ENCODE assay signal across 26 cellular contexts in the genomic region with DNA sequence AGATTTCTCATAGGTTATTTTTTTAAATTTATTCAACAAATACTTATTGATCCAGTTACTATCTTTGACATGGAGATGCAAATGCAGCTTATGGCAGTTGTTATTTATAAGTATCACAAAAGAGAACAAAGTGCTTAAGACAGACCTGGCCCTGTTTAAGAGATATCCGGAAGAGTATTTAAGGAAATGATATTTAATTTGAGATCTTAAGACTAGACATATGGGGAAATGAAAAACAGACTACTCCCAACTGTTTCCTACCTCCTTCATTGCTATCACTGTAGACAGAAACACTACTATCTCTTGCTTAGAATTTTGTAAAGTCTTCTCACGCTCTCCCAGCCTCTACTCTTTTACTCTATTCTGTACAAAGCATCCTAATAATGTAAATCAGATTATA. TPM values are rescaled to one million over a fixed set of nuclear protein-coding genes. Genes with fewer than 3 reads are reported as not detected.
DNase-seq lines count a peak whose midpoint lies in the region; ATAC-seq, FAIRE-seq and TF ChIP-seq lines count a peak whose summit lies in the region.
"Had no signal": no experiment of that assay in that cellular context is flagged by ENCODE, and none has a peak within 500 bp of the region (broad histone marks: within the 10 kb centered on the region; RNA-seq: fewer than 3 reads in every experiment).

No MANE protein-coding gene starts in this region.

- H3K9me3 ChIP-seq in CD4-positive, CD25-positive, alpha-beta regulatory T cell (ENCODE audit: control insufficient read depth in 2 of 2, low read length in 2 of 2), result no peaks in the 10 kb centered on the region
- no peaks in the 10 kb centered on the region for H3K9me3 ChIP-seq in T-helper 17 cell (ENCODE audit: control insufficient read depth, low read length, poor library complexity, severe bottlenecking)
- H3K9me3 ChIP-seq: esophagus muscularis mucosa, SK-N-SH had no signal

- peaks cover 18% of the 10 kb centered on the region for H3K36me3 Mint-ChIP-seq in CD4-positive, CD25-positive, alpha-beta regulatory T cell
- H3K36me3 Mint-ChIP-seq in T-helper 17 cell (ENCODE audit: low read depth) (peaks cover 6% of the 10 kb centered on the region), naive B cell (peaks cover 7 to 15% of the 10 kb centered on the region in 2 donors)

- intact Hi-C loops in head of caudate nucleus (cut with DNase I), result no loop called here

- H3K4me1 ChIP-seq in CD4-positive, CD25-positive, alpha-beta regulatory T cell (ENCODE audit: control insufficient read depth, insufficient read depth, low read length, poor library complexity, severe bottlenecking), result peaks cover 4% of the 10 kb centered on the region

- ATAC-seq in CD4-positive, CD25-positive, alpha-beta regulatory T cell (ENCODE audit: low read depth in 2 of 2), result no peak
- ATAC-seq in GM18868 (IDR thresholded peaks at IDR 0.05; ENCODE audit: unreplicated experiment) (peak; percentile 34), T-helper 17 cell (no peak), naive B cell (ENCODE audit: low read depth in 2 of 2) (peak; percentile 91 to 94), GM18870 (IDR thresholded peaks at IDR 0.05; ENCODE audit: unreplicated experiment) (no peak)
- ATAC-seq: left ventricle myocardium superior had no signal

- no peak for TF ChIP-seq POLR2A in GM12892 (IDR thresholded peaks at IDR 0.05; ENCODE audit: low read depth, low read length)

- H3K4me3 ChIP-seq in CD4-positive, CD25-positive, alpha-beta regulatory T cell (ENCODE audit: low read depth, low read length), result no peak overlapping the region
- H3K4me3 ChIP-seq: esophagus muscularis mucosa had no signal

- peaks cover 26% of the 10 kb centered on the region for H3K36me3 ChIP-seq in CD4-positive, CD25-positive, alpha-beta regulatory T cell (ENCODE audit: control insufficient read depth, insufficient read depth, low read length)

- DNase-seq in CD4-positive, CD25-positive, alpha-beta regulatory T cell, result no peak
- DNase-seq in T-helper 17 cell, result no peak
- DNase-seq in naive B cell, result peak; percentile 22
- DNase-seq in RKO (ENCODE audit: low spot score), result no peak
- DNase-seq in head of caudate nucleus, result no peak
- no peak for DNase-seq in GM12892 (ENCODE audit: insufficient read length)
- DNase-seq: activated CD4-positive, alpha-beta T cell treated with anti-CD3 and anti-CD28 coated beads, Interleukin-2, amount 50 U/mL, for 4 hours; activated CD4-positive, CD25-positive, alpha-beta regulatory T cell; activated CD8-positive, alpha-beta memory T cell treated with anti-CD3 and anti-CD28 coated beads, Interleukin-2, amount 50 U/mL, for 4 hours; activated effector memory CD4-positive, alpha-beta T cell treated with Interleukin-2 at 50 U/mL for 16 hours; CD8-positive, alpha-beta memory T cell; foreskin melanocyte; left ventricle myocardium superior; NCI-H1048; NCI-H187; NCI-H2171 treated with DMSO at 0.1 percent for 48 hours; NCI-H524 treated with DMSO at 0.1 percent for 48 hours; SK-N-SH; trophoblast cell had no signal

- H3K27me3 ChIP-seq in CD4-positive, CD25-positive, alpha-beta regulatory T cell (ENCODE audit: control insufficient read depth, insufficient read depth, low read length), result no peaks in the 10 kb centered on the region
- H3K27me3 ChIP-seq: esophagus muscularis mucosa had no signal

- H3K27ac ChIP-seq in CD4-positive, CD25-positive, alpha-beta regulatory T cell (ENCODE audit: insufficient read depth, low read length, poor library complexity, severe bottlenecking), result no peak overlapping the region
- H3K27ac ChIP-seq: esophagus muscularis mucosa had no signal

- peak overlapping the region in 1 of 4 donors; percentile 76 for H3K4me3 Mint-ChIP-seq in CD4-positive, CD25-positive, alpha-beta regulatory T cell
- H3K4me3 Mint-ChIP-seq in T-helper 17 cell (no peak overlapping the region), naive B cell (peak overlapping the region; percentile 2 to 84 (median 56))
- H3K4me3 Mint-ChIP-seq: brain; CD8-positive, alpha-beta memory T cell; T-helper 2 cell treated with Interferon-gamma antibody and Interleukin-4, amounts not matched to agents 5 μg/mL and 100 μg/mL, for 36 hours had no signal

- H3K4me1 Mint-ChIP-seq in CD4-positive, CD25-positive, alpha-beta regulatory T cell, result peaks cover 35 to 41% (median 37%) of the 10 kb centered on the region in 4 donors
- H3K4me1 Mint-ChIP-seq in T-helper 17 cell (peaks cover 33% of the 10 kb centered on the region), naive B cell (peaks cover 29 to 41% (median 37%) of the 10 kb centered on the region in 3 donors)

- H3K27me3 Mint-ChIP-seq in CD4-positive, CD25-positive, alpha-beta regulatory T cell, result no peaks in the 10 kb centered on the region
- no peaks in the 10 kb centered on the region for H3K27me3 Mint-ChIP-seq in T-helper 17 cell
- H3K27me3 Mint-ChIP-seq in naive B cell, result no peaks in the 10 kb centered on the region
- H3K27me3 Mint-ChIP-seq: brain; CD8-positive, alpha-beta memory T cell had no signal

- FAIRE-seq in GM12892 (lab: Jason Lieb, UNC), result no peak
- FAIRE-seq: H1, islet of Langerhans had no signal

- peak overlapping the region in 2 of 3 donors; percentile 13 to 57 for H3K27ac Mint-ChIP-seq in CD4-positive, CD25-positive, alpha-beta regulatory T cell
- H3K27ac Mint-ChIP-seq in T-helper 17 cell (peak overlapping the region; percentile 54), naive B cell (peak overlapping the region; percentile 38 to 90 (median 82))
- H3K27ac Mint-ChIP-seq: T-helper 2 cell treated with Interferon-gamma antibody and Interleukin-4, amounts not matched to agents 5 μg/mL and 100 μg/mL, for 36 hours had no signal

- no peaks in the 10 kb centered on the region for H3K9me3 Mint-ChIP-seq in CD4-positive, CD25-positive, alpha-beta regulatory T cell
- H3K9me3 Mint-ChIP-seq in naive B cell, result no peaks in the 10 kb centered on the region
- H3K9me3 Mint-ChIP-seq: CD8-positive, alpha-beta memory T cell; T-helper 2 cell treated with Interferon-gamma antibody and Interleukin-4, amounts not matched to agents 5 μg/mL and 100 μg/mL, for 36 hours had no signal

RNA-seq across cellular contexts. Expression of a gene that starts 36.0 kb away (rescaled TPM):
- 20.3 TPM for total RNA-seq in CD4-positive, CD25-positive, alpha-beta regulatory T cell
- polyA plus RNA-seq in CD4-positive, CD25-positive, alpha-beta regulatory T cell, result 10 to 100 TPM in 2 of 4 donors, 1 to 10 TPM in 2; 8.2 to 12.1 (median 10.1) TPM
- total RNA-seq in T-helper 17 cell, result 10 to 100 TPM; 14.9 to 20.5 TPM
- 10 to 100 TPM; 10.9 to 25.4 (median 20.4) TPM for polyA plus RNA-seq in naive B cell (ENCODE audit: low read depth in 6 of 6)
- polyA plus RNA-seq in GM12892 (2012; ENCODE audit: missing spikeins), result 31.2 TPM

Comparison
In these comparisons a context has a peak if more than half of its experiments do, and no peak if none do; other contexts are left out.
1. ATAC-seq: peak in GM18868 (single experiment) and naive B cell (2 of 2); none in CD4-positive, CD25-positive, alpha-beta regulatory T cell (0 of 2), T-helper 17 cell (single experiment) and GM18870 (single experiment).
2. Peak in every context shown above with its lines, with median percentiles within 50 percentile points of each other: H3K27ac Mint-ChIP-seq.